ENCODE assay signal across 21 cellular contexts in genomic region chr10:77498829-77499228, GRCh38.
DNase-seq lines count a peak whose midpoint lies in the region; ATAC-seq, FAIRE-seq and TF ChIP-seq lines count a peak whose summit lies in the region.
"Had no signal": no experiment of that assay in that cellular context is flagged by ENCODE, and none has a peak within 500 bp of the region (broad histone marks: within the 10 kb centered on the region; RNA-seq: fewer than 3 reads in every experiment).

No MANE protein-coding gene starts in this region.

- no peaks in the 10 kb centered on the region for H3K27me3 ChIP-seq in body of pancreas
- no peaks in the 10 kb centered on the region for H3K27me3 ChIP-seq in sigmoid colon
- H3K27me3 ChIP-seq: Peyer's patch, SJCRH30 had no signal

- WGBS in body of pancreas, 2 donors, result 18 to 35% methylated on average over 2 of the region's 2 CpGs
- WGBS in sigmoid colon, 2 donors, result 17 to 53% methylated on average over 2 of the region's 2 CpGs

- DNase-seq in NCI-H146 (lab: John Stamatoyannopoulos, UW), result peak; percentile 25
- DNase-seq in NCI-H146 treated with DMSO at 0.1 percent for 48 hours (lab: John Stamatoyannopoulos, UW; ENCODE audit: unreplicated experiment), result no peak
- no peak for DNase-seq in GM12892 (ENCODE audit: insufficient read length)
- DNase-seq in body of pancreas, result peak in 1 of 4 donors; percentile 26
- no peak for DNase-seq in sigmoid colon
- DNase-seq in GM19238 (ENCODE audit: insufficient read length, low spot score), result no peak
- DNase-seq in OCI-M2 (lab: John Stamatoyannopoulos, UW; ENCODE audit: unreplicated experiment), result no peak
- DNase-seq: EL; GF-D8; NCI-H1105; NCI-H1694; NCI-H2081; NCI-H2171 treated with DMSO at 0.1 percent for 48 hours; NCI-H526 treated with DMSO at 0.1 percent for 48 hours; NK-92 treated with Interleukin-12 subunit alpha and Interleukin-12 subunit beta, amount 100 ng/mL, for 24 hours; Peyer's patch; SJCRH30; T-helper 1 cell had no signal

- ATAC-seq in body of pancreas (peak; percentile 19), GM21526 (IDR thresholded peaks at IDR 0.05; ENCODE audit: low FRiP score, unreplicated experiment) (no peak)

- peak in 1 of 7 experiments; percentile 9 for TF ChIP-seq CTCF in body of pancreas (IDR thresholded peaks at IDR 0.05)
- TF ChIP-seq CTCF in sigmoid colon (IDR thresholded peaks at IDR 0.05), result no peak

- intact Hi-C loops in body of pancreas (cut with DNase I), result loop anchor here (10.0 kb wide), 1 partner anchor 334 kb away; no protein-coding TSS in a partner anchor
- intact Hi-C loops in sigmoid colon (cut with DNase I), result no loop called here

- peak; percentile 24 for FAIRE-seq in GM12892 (lab: Jason Lieb, UNC)

- H3K36me3 ChIP-seq in body of pancreas (replicated peaks in 1 of 2; ENCODE audit: insufficient read depth in 1 of 2, low read depth in 2 of 2) (no peaks in the 10 kb centered on the region), sigmoid colon (no peaks in the 10 kb centered on the region)
- H3K36me3 ChIP-seq: HAP-1, Peyer's patch, SJCRH30 had no signal

- H3K9me3 ChIP-seq in body of pancreas (no peaks in the 10 kb centered on the region), sigmoid colon (no peaks in the 10 kb centered on the region)
- H3K9me3 ChIP-seq: HAP-1, Peyer's patch, SJCRH30 had no signal

- TF ChIP-seq POLR2A in GM12892 (IDR thresholded peaks at IDR 0.05; ENCODE audit: low read depth, low read length) (no peak), body of pancreas (IDR thresholded peaks at IDR 0.05) (no peak), sigmoid colon (IDR thresholded peaks at IDR 0.05) (no peak)

- H3K4me3 ChIP-seq in body of pancreas (no peak overlapping the region), sigmoid colon (no peak overlapping the region)
- H3K4me3 ChIP-seq: HAP-1, Peyer's patch, SJCRH30 had no signal

- no peak for TF ChIP-seq EP300 in sigmoid colon (IDR thresholded peaks at IDR 0.05)

- peak overlapping the region; percentile 66 to 81 (median 75) for H3K27ac ChIP-seq in body of pancreas
- H3K27ac ChIP-seq in sigmoid colon, result peak overlapping the region in 3 of 4 donors; percentile 53 to 70 (median 56)
- H3K27ac ChIP-seq: KMS-11, Peyer's patch, SJCRH30 had no signal

- peaks cover 50% of the 10 kb centered on the region for H3K4me1 ChIP-seq in body of pancreas
- peaks cover 0 to 73% (median 46%) of the 10 kb centered on the region in 4 donors for H3K4me1 ChIP-seq in sigmoid colon
- H3K4me1 ChIP-seq: HAP-1, SJCRH30 had no signal
